8 cellular contexts compared by ENCODE assay signal in the genomic region with DNA sequence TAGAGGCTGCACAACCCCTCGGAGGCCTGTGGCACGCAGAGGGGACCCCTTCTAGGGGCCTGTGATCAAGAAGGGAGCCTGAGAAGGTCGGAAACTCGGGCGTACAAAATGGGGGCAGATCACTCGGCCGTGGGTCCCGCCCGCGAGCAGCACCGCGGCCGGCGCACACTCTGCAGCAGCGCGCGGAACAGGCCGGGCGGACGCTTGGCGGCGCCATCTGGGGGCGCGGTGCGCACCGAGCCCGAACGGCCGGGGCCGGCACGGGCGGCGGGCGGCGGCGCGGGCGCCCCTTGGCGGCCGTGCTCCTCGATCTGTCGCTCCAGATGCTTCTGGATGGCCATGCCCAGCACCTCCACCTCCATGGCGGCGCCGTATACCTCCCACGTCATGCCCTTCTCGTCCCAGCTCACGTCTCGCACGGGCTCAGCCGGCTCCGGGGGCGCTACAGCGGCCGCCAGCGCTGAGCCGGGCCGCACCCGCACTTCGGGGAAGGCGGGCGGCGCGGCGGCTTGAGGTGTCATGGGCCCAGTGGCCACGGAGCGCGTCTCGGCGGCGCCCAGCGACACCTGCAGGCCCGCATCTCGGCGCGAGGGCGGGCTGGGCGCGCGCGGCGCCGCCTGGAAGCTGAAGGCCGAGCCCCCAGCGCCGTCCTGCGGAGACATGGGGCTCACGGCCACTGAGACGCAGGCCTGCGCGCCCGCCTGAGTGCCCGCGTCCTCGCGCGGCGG. TPM values are rescaled to one million over a fixed set of nuclear protein-coding genes. Genes with fewer than 3 reads are reported as not detected.
DNase-seq lines count a peak whose midpoint lies in the region; ATAC-seq and TF ChIP-seq lines count a peak whose summit lies in the region.

No MANE protein-coding gene starts in this region.

- H3K36me3 Mint-ChIP-seq in CD4-positive, CD25-positive, alpha-beta regulatory T cell: no peaks in the 10 kb centered on the region

- intact Hi-C loops in psoas muscle (cut with DNase I): no loop called here

- H3K9me3 Mint-ChIP-seq in CD4-positive, CD25-positive, alpha-beta regulatory T cell: peaks cover 0 to 1% (median 0%) of the 10 kb centered on the region in 7 donors

- H3K4me3 Mint-ChIP-seq in CD4-positive, CD25-positive, alpha-beta regulatory T cell: peak overlapping the region; percentile 13 to 85 (median 64)

- H3K9me3 ChIP-seq in CD4-positive, CD25-positive, alpha-beta regulatory T cell (ENCODE audit: control insufficient read depth in 2 of 2, low read length in 2 of 2): no peaks in the 10 kb centered on the region
- H3K9me3 ChIP-seq in esophagus (ENCODE audit: control insufficient read depth in 2 of 2, insufficient read depth in 1 of 2, low read depth in 1 of 2, low read length in 1 of 2): no peaks in the 10 kb centered on the region
- no peaks in the 10 kb centered on the region for H3K9me3 ChIP-seq in psoas muscle

- H3K27me3 Mint-ChIP-seq in CD4-positive, CD25-positive, alpha-beta regulatory T cell: no peaks in the 10 kb centered on the region

- peaks cover 0 to 9% (median 2%) of the 10 kb centered on the region in 4 donors for H3K4me1 Mint-ChIP-seq in CD4-positive, CD25-positive, alpha-beta regulatory T cell

- H3K27me3 ChIP-seq in CD4-positive, CD25-positive, alpha-beta regulatory T cell (ENCODE audit: control insufficient read depth, insufficient read depth, low read length): no peaks in the 10 kb centered on the region
- H3K27me3 ChIP-seq in esophagus (ENCODE audit: control insufficient read depth in 1 of 2, insufficient read depth in 2 of 2, low read length in 2 of 2) (no peaks in the 10 kb centered on the region), psoas muscle (ENCODE audit: insufficient read depth in 3 of 3, low read length in 2 of 3) (peaks cover 0 to 10% (median 5%) of the 10 kb centered on the region in 3 donors)

- peak; percentile 29 for TF ChIP-seq CTCF in psoas muscle (IDR thresholded peaks at IDR 0.05)

- H3K27ac ChIP-seq in CD4-positive, CD25-positive, alpha-beta regulatory T cell (ENCODE audit: insufficient read depth, low read length, poor library complexity, severe bottlenecking): no peak overlapping the region
- H3K27ac ChIP-seq in esophagus (ENCODE audit: low read depth in 2 of 2, low read length in 1 of 2) (peak overlapping the region in 1 of 2 donors; percentile 9), psoas muscle (no peak overlapping the region)

- peaks cover 8% of the 10 kb centered on the region for H3K4me1 ChIP-seq in CD4-positive, CD25-positive, alpha-beta regulatory T cell (ENCODE audit: control insufficient read depth, insufficient read depth, low read length, poor library complexity, severe bottlenecking)
- peaks cover 0 to 4% of the 10 kb centered on the region in 2 donors for H3K4me1 ChIP-seq in esophagus (ENCODE audit: control insufficient read depth in 2 of 2, insufficient read depth in 2 of 2, low read length in 1 of 2)
- H3K4me1 ChIP-seq in psoas muscle: no peaks in the 10 kb centered on the region

- peak; percentile 83 to 85 for ATAC-seq in CD4-positive, CD25-positive, alpha-beta regulatory T cell (ENCODE audit: low read depth in 2 of 2)
- ATAC-seq in HG02798 (IDR thresholded peaks at IDR 0.05; ENCODE audit: poor library complexity, unreplicated experiment) (peak; percentile 58), psoas muscle (peak; percentile 69 to 88 (median 78))

- peak; percentile 60 to 77 (median 69) for DNase-seq in CD4-positive, CD25-positive, alpha-beta regulatory T cell
- peak; percentile 84 for DNase-seq in activated CD8-positive, alpha-beta memory T cell treated with anti-CD3 and anti-CD28 coated beads for 24 hours
- DNase-seq in psoas muscle: peak in 1 of 2 donors; percentile 40
- DNase-seq in DMS153 (lab: John Stamatoyannopoulos, UW): no peak
- DNase-seq in NCI-H2196 treated with DMSO at 0.1 percent for 48 hours (lab: John Stamatoyannopoulos, UW; ENCODE audit: unreplicated experiment): no peak
- no peak for DNase-seq in globus pallidus (ENCODE audit: low spot score)

- H3K27ac Mint-ChIP-seq in CD4-positive, CD25-positive, alpha-beta regulatory T cell: peak overlapping the region; percentile 47 to 75 (median 56)

- no peak overlapping the region for H3K4me3 ChIP-seq in CD4-positive, CD25-positive, alpha-beta regulatory T cell (ENCODE audit: low read depth, low read length)
- H3K4me3 ChIP-seq in esophagus (ENCODE audit: low read depth in 1 of 2, low read length in 2 of 2): peak overlapping the region; percentile 44 to 47
- peak overlapping the region; percentile 49 for H3K4me3 ChIP-seq in psoas muscle

- 4 to 8% methylated on average over 95 to 98 of the region's 98 CpGs for WGBS in esophagus, 2 donors
- 8 to 16% (median 16%) methylated on average over 52 to 98 of the region's 98 CpGs for WGBS in psoas muscle, 3 donors

- no peaks in the 10 kb centered on the region for H3K36me3 ChIP-seq in CD4-positive, CD25-positive, alpha-beta regulatory T cell (ENCODE audit: control insufficient read depth, insufficient read depth, low read length)
- H3K36me3 ChIP-seq in esophagus (ENCODE audit: control insufficient read depth in 2 of 2, insufficient read depth in 2 of 2, low read length in 1 of 2) (no peaks in the 10 kb centered on the region), psoas muscle (ENCODE audit: insufficient read depth in 1 of 2, low read depth in 1 of 2) (no peaks in the 10 kb centered on the region)

RNA-seq across cellular contexts. Expression of a gene that starts 13.1 kb away (rescaled TPM):
- 1.9 TPM for total RNA-seq in CD4-positive, CD25-positive, alpha-beta regulatory T cell
- polyA plus RNA-seq in CD4-positive, CD25-positive, alpha-beta regulatory T cell: under 1 TPM; 0.24 to 0.87 (median 0.52) TPM
- polyA plus RNA-seq in esophagus (under 1 TPM; 0.43 to 0.72 TPM), psoas muscle (1 to 10 TPM in 1 of 3 donors, under 1 TPM in 2; 0.18 to 1.2 (median 0.23) TPM)
- total RNA-seq in psoas muscle: under 1 TPM; 0.21 to 0.71 (median 0.37) TPM

RNA-seq across cellular contexts. Expression of a gene that starts 33.5 kb away (rescaled TPM):
- not detected for total RNA-seq in CD4-positive, CD25-positive, alpha-beta regulatory T cell
- not detected for polyA plus RNA-seq in CD4-positive, CD25-positive, alpha-beta regulatory T cell
- polyA plus RNA-seq in esophagus: not detected
- total RNA-seq in psoas muscle: 1 to 10 TPM in 1 of 4 donors, under 1 TPM in 3; 0.32 to 1.2 (median 0.78) TPM
- under 1 TPM; 0.34 to 0.42 (median 0.38) TPM for polyA plus RNA-seq in psoas muscle

RNA-seq across cellular contexts. Expression of a gene that starts 33.6 kb away (rescaled TPM):
- total RNA-seq in CD4-positive, CD25-positive, alpha-beta regulatory T cell: not detected
- not detected for polyA plus RNA-seq in CD4-positive, CD25-positive, alpha-beta regulatory T cell
- polyA plus RNA-seq in esophagus (not detected), psoas muscle (under 1 TPM in 2 of 3 donors, not detected in 1; 0.04 to 0.62 TPM)
- not detected for total RNA-seq in psoas muscle

RNA-seq across cellular contexts. Expression of a gene that starts 47.7 kb away (rescaled TPM):
- total RNA-seq in CD4-positive, CD25-positive, alpha-beta regulatory T cell: 1.3 TPM
- polyA plus RNA-seq in CD4-positive, CD25-positive, alpha-beta regulatory T cell: not detected
- under 1 TPM; 0.01 to 0.08 TPM for polyA plus RNA-seq in esophagus
- under 1 TPM in 2 of 4 donors, not detected in 2; 0.13 to 0.30 TPM for total RNA-seq in psoas muscle
- under 1 TPM in 2 of 3 donors, not detected in 1; 0.03 to 0.16 TPM for polyA plus RNA-seq in psoas muscle

RNA-seq across cellular contexts. Expression of a gene that starts 50.4 kb away (rescaled TPM):
- total RNA-seq in CD4-positive, CD25-positive, alpha-beta regulatory T cell: 34.0 TPM
- 10 to 100 TPM; 26.0 to 48.8 (median 34.1) TPM for polyA plus RNA-seq in CD4-positive, CD25-positive, alpha-beta regulatory T cell
- 10 to 100 TPM; 15.7 to 21.3 TPM for polyA plus RNA-seq in esophagus
- 10 to 100 TPM; 22.5 to 31.2 (median 28.2) TPM for total RNA-seq in psoas muscle
- polyA plus RNA-seq in psoas muscle: 10 to 100 TPM; 24.1 to 51.9 (median 25.8) TPM

Comparison
In these comparisons a context has a peak if more than half of its experiments do, and no peak if none do; other contexts are left out.
1. DNase-seq: peak in CD4-positive, CD25-positive, alpha-beta regulatory T cell (3 of 3) and activated CD8-positive, alpha-beta memory T cell treated with anti-CD3 and anti-CD28 coated beads for 24 hours (single experiment); none in DMS153 (single experiment), NCI-H2196 treated with DMSO at 0.1 percent for 48 hours (single experiment) and globus pallidus (single experiment).
2. Peak in every context shown above with its lines, with median percentiles within 50 percentile points of each other: ATAC-seq.